Comparison of ENCODE assay signal across 1 cellular context in the genomic region with DNA sequence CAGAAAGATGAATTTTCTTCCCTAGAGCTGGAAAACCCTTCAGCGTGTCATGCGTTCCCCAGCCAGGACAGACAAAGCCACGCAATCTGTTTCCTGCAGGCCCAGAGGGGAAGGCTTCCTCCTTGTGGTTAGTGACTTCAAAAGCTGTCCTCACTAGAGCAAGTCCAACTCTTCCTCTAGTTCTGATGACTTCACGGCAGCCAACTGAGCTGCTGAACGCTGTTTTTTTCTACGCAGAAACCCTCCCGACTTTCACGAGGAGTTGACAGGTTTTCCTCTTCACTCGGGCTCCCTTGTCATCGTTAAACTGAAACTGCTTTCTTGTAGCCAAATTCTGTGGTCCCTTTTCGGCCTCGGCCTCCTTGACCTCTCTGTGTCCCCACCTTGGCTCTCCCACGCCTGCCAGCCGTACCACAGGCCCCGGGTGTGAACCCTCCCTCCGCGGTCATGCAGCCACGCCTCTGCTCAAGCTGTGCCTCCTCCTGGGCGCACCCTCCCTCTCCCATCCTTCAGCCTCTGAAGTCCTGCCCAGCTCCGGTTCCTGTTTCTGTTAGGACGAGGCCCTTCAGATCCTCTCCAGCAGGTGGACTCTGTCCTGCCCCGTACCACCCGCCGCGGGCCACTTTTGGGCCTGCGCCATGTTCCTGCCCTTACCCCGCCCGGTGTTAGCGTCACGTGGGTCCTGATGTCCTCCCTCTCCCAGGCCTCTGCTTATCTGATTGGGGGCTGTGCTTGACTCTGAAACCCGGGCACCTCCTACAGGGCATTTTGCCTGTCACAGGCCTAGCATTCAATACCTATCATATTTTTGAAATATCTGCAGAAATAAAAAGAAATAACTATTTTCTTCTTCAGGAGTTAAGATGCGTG.
TF ChIP-seq lines count a peak whose summit lies in the region.

No MANE protein-coding gene starts in this region.

TF ChIP-seq in GM12878, 131 proteins besides CTCF, POLR2A, EP300 and RAD21 (continued from another document and continues in another):
- TF ChIP-seq, protein P1, sequence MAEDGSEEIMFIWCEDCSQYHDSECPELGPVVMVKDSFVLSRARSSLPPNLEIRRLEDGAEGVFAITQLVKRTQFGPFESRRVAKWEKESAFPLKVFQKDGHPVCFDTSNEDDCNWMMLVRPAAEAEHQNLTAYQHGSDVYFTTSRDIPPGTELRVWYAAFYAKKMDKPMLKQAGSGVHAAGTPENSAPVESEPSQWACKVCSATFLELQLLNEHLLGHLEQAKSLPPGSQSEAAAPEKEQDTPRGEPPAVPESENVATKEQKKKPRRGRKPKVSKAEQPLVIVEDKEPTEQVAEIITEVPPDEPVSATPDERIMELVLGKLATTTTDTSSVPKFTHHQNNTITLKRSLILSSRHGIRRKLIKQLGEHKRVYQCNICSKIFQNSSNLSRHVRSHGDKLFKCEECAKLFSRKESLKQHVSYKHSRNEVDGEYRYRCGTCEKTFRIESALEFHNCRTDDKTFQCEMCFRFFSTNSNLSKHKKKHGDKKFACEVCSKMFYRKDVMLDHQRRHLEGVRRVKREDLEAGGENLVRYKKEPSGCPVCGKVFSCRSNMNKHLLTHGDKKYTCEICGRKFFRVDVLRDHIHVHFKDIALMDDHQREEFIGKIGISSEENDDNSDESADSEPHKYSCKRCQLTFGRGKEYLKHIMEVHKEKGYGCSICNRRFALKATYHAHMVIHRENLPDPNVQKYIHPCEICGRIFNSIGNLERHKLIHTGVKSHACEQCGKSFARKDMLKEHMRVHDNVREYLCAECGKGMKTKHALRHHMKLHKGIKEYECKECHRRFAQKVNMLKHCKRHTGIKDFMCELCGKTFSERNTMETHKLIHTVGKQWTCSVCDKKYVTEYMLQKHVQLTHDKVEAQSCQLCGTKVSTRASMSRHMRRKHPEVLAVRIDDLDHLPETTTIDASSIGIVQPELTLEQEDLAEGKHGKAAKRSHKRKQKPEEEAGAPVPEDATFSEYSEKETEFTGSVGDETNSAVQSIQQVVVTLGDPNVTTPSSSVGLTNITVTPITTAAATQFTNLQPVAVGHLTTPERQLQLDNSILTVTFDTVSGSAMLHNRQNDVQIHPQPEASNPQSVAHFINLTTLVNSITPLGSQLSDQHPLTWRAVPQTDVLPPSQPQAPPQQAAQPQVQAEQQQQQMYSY (CRISPR knock-in tag; IDR thresholded peaks at IDR 0.05) = no peak
- TF ChIP-seq, protein P2, sequence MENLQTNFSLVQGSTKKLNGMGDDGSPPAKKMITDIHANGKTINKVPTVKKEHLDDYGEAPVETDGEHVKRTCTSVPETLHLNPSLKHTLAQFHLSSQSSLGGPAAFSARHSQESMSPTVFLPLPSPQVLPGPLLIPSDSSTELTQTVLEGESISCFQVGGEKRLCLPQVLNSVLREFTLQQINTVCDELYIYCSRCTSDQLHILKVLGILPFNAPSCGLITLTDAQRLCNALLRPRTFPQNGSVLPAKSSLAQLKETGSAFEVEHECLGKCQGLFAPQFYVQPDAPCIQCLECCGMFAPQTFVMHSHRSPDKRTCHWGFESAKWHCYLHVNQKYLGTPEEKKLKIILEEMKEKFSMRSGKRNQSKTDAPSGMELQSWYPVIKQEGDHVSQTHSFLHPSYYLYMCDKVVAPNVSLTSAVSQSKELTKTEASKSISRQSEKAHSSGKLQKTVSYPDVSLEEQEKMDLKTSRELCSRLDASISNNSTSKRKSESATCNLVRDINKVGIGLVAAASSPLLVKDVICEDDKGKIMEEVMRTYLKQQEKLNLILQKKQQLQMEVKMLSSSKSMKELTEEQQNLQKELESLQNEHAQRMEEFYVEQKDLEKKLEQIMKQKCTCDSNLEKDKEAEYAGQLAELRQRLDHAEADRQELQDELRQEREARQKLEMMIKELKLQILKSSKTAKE (IDR thresholded peaks at IDR 0.05; ENCODE audit: low read depth, poor library complexity, severe bottlenecking) = peak; percentile 92
- TF ChIP-seq, protein P3, sequence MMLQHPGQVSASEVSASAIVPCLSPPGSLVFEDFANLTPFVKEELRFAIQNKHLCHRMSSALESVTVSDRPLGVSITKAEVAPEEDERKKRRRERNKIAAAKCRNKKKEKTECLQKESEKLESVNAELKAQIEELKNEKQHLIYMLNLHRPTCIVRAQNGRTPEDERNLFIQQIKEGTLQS (IDR thresholded peaks at IDR 0.05; ENCODE audit: borderline replicate concordance, extremely low read depth, low read depth, low read length) = peak; percentile 68; the same call in 1 of the 2 replicates
- 0 out of 2 replicates have a peak, but pooled peaks have one; percentile 51 for TF ChIP-seq TCF3 (IDR thresholded peaks at IDR 0.05; ENCODE audit: borderline replicate concordance, insufficient read depth, low read depth, low read length)
- TF ChIP-seq HDGF (IDR thresholded peaks at IDR 0.05) = peak; percentile 99
- no peak for TF ChIP-seq SUZ12 (IDR thresholded peaks at IDR 0.05; ENCODE audit: unreplicated experiment)
- peak; percentile 95 for TF ChIP-seq RAD51 (IDR thresholded peaks at IDR 0.05)
- TF ChIP-seq POLR2AphosphoS5 (IDR thresholded peaks at IDR 0.05; ENCODE audit: low read length) = peak; percentile 36
- TF ChIP-seq SMAD1 (IDR thresholded peaks at IDR 0.05; ENCODE audit: low read depth, partially characterized antibody) = no peak
- no peak for TF ChIP-seq ZNF622 (IDR thresholded peaks at IDR 0.05)
- peak; percentile 60 for TF ChIP-seq KLF5 (IDR thresholded peaks at IDR 0.05; ENCODE audit: partially characterized antibody)
- peak; percentile 83 for TF ChIP-seq ATF7 (IDR thresholded peaks at IDR 0.05; ENCODE audit: low read depth)
- TF ChIP-seq, protein P4, sequence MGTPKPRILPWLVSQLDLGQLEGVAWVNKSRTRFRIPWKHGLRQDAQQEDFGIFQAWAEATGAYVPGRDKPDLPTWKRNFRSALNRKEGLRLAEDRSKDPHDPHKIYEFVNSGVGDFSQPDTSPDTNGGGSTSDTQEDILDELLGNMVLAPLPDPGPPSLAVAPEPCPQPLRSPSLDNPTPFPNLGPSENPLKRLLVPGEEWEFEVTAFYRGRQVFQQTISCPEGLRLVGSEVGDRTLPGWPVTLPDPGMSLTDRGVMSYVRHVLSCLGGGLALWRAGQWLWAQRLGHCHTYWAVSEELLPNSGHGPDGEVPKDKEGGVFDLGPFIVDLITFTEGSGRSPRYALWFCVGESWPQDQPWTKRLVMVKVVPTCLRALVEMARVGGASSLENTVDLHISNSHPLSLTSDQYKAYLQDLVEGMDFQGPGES (IDR thresholded peaks at IDR 0.05) = no peak
- 0 out of 2 replicates have a peak, but pooled peaks have one; percentile 42 for TF ChIP-seq ZBED1 (IDR thresholded peaks at IDR 0.05; ENCODE audit: borderline replicate concordance)
- peak; percentile 87 for TF ChIP-seq RCOR1 (conservative IDR thresholded peaks at IDR 0.05; ENCODE audit: low read depth, low read length)
- no peak for TF ChIP-seq PAX8 (IDR thresholded peaks at IDR 0.05)
- peak; percentile 59 for TF ChIP-seq TCF7 (IDR thresholded peaks at IDR 0.05; ENCODE audit: borderline replicate concordance)
- TF ChIP-seq GATAD2B (conservative IDR thresholded peaks at IDR 0.05; ENCODE audit: low read depth) = peak; percentile 72; the same call in 1 of the 2 replicates
- TF ChIP-seq, protein P5, sequence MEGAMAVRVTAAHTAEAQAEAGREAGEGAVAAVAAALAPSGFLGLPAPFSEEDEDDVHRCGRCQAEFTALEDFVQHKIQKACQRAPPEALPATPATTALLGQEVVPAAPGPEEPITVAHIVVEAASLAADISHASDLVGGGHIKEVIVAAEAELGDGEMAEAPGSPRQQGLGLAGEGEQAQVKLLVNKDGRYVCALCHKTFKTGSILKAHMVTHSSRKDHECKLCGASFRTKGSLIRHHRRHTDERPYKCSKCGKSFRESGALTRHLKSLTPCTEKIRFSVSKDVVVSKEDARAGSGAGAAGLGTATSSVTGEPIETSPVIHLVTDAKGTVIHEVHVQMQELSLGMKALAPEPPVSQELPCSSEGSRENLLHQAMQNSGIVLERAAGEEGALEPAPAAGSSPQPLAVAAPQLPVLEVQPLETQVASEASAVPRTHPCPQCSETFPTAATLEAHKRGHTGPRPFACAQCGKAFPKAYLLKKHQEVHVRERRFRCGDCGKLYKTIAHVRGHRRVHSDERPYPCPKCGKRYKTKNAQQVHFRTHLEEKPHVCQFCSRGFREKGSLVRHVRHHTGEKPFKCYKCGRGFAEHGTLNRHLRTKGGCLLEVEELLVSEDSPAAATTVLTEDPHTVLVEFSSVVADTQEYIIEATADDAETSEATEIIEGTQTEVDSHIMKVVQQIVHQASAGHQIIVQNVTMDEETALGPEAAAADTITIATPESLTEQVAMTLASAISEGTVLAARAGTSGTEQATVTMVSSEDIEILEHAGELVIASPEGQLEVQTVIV (IDR thresholded peaks at IDR 0.05; ENCODE audit: borderline replicate concordance, partially characterized antibody) = no peak
- TF ChIP-seq CBX3 (IDR thresholded peaks at IDR 0.05; ENCODE audit: borderline replicate concordance, low read depth) = no peak
- peak; percentile 94 for TF ChIP-seq EED (IDR thresholded peaks at IDR 0.05; ENCODE audit: low read depth)
- TF ChIP-seq ZNF384 (IDR thresholded peaks at IDR 0.05; ENCODE audit: borderline replicate concordance, low read depth, low read length) = peak; percentile 76
- peak; percentile 36; the same call in 1 of the 2 replicates for TF ChIP-seq LARP7 (IDR thresholded peaks at IDR 0.05)
- TF ChIP-seq, protein P6, sequence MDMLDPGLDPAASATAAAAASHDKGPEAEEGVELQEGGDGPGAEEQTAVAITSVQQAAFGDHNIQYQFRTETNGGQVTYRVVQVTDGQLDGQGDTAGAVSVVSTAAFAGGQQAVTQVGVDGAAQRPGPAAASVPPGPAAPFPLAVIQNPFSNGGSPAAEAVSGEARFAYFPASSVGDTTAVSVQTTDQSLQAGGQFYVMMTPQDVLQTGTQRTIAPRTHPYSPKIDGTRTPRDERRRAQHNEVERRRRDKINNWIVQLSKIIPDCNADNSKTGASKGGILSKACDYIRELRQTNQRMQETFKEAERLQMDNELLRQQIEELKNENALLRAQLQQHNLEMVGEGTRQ (IDR thresholded peaks at IDR 0.05; ENCODE audit: borderline replicate concordance, low read depth, low read length) = peak; percentile 77
- no peak for TF ChIP-seq SMAD5 (IDR thresholded peaks at IDR 0.05; ENCODE audit: low read depth)
- TF ChIP-seq, protein P7, sequence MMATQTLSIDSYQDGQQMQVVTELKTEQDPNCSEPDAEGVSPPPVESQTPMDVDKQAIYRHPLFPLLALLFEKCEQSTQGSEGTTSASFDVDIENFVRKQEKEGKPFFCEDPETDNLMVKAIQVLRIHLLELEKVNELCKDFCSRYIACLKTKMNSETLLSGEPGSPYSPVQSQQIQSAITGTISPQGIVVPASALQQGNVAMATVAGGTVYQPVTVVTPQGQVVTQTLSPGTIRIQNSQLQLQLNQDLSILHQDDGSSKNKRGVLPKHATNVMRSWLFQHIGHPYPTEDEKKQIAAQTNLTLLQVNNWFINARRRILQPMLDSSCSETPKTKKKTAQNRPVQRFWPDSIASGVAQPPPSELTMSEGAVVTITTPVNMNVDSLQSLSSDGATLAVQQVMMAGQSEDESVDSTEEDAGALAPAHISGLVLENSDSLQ (IDR thresholded peaks at IDR 0.05) = no peak; the same call in 1 of the 2 replicates
- TF ChIP-seq, protein P8, sequence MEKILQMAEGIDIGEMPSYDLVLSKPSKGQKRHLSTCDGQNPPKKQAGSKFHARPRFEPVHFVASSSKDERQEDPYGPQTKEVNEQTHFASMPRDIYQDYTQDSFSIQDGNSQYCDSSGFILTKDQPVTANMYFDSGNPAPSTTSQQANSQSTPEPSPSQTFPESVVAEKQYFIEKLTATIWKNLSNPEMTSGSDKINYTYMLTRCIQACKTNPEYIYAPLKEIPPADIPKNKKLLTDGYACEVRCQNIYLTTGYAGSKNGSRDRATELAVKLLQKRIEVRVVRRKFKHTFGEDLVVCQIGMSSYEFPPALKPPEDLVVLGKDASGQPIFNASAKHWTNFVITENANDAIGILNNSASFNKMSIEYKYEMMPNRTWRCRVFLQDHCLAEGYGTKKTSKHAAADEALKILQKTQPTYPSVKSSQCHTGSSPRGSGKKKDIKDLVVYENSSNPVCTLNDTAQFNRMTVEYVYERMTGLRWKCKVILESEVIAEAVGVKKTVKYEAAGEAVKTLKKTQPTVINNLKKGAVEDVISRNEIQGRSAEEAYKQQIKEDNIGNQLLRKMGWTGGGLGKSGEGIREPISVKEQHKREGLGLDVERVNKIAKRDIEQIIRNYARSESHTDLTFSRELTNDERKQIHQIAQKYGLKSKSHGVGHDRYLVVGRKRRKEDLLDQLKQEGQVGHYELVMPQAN (conservative IDR thresholded peaks at IDR 0.05) = peak; percentile 52; the same call in 1 of the 2 replicates
- TF ChIP-seq, protein P9, sequence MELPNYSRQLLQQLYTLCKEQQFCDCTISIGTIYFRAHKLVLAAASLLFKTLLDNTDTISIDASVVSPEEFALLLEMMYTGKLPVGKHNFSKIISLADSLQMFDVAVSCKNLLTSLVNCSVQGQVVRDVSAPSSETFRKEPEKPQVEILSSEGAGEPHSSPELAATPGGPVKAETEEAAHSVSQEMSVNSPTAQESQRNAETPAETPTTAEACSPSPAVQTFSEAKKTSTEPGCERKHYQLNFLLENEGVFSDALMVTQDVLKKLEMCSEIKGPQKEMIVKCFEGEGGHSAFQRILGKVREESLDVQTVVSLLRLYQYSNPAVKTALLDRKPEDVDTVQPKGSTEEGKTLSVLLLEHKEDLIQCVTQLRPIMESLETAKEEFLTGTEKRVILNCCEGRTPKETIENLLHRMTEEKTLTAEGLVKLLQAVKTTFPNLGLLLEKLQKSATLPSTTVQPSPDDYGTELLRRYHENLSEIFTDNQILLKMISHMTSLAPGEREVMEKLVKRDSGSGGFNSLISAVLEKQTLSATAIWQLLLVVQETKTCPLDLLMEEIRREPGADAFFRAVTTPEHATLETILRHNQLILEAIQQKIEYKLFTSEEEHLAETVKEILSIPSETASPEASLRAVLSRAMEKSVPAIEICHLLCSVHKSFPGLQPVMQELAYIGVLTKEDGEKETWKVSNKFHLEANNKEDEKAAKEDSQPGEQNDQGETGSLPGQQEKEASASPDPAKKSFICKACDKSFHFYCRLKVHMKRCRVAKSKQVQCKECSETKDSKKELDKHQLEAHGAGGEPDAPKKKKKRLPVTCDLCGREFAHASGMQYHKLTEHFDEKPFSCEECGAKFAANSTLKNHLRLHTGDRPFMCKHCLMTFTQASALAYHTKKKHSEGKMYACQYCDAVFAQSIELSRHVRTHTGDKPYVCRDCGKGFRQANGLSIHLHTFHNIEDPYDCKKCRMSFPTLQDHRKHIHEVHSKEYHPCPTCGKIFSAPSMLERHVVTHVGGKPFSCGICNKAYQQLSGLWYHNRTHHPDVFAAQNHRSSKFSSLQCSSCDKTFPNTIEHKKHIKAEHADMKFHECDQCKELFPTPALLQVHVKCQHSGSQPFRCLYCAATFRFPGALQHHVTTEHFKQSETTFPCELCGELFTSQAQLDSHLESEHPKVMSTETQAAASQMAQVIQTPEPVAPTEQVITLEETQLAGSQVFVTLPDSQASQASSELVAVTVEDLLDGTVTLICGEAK (IDR thresholded peaks at IDR 0.05; ENCODE audit: borderline replicate concordance) = no peak; the same call in 1 of the 2 replicates
- TF ChIP-seq ASH2L (IDR thresholded peaks at IDR 0.05; ENCODE audit: borderline replicate concordance, low read depth) = peak; percentile 71; the same call in 1 of the 2 replicates
- peak; percentile 62 for TF ChIP-seq SP1 (IDR thresholded peaks at IDR 0.05; ENCODE audit: low read depth, low read length)
